ENCODE assay signal across 7 cellular contexts in genomic region chr3:42979044-42979962, GRCh38. TPM values are rescaled to one million over a fixed set of nuclear protein-coding genes. Genes with fewer than 3 reads are reported as not detected.
A peak's percentile ranks its signal among the peaks of the same experiment; 100 is the strongest.
DNase-seq lines count a peak whose midpoint lies in the region; ATAC-seq, FAIRE-seq and TF ChIP-seq lines count a peak whose summit lies in the region.

Gene GASK1A (plus strand): TSS chr3:42979311. CDS start chr3:42979643, 332 bp downstream.

- H3K36me3 ChIP-seq in NT2/D1 (ENCODE audit: insufficient read depth, insufficient read length, low read length) (no peaks in the 10 kb centered on the region), GM12878 (ENCODE audit: control insufficient read depth in 2 of 2, insufficient read depth in 2 of 2, low read length in 1 of 2) (no peaks in the 10 kb centered on the region), kidney epithelial cell (ENCODE audit: control insufficient read depth, insufficient read depth, low read length) (no peaks in the 10 kb centered on the region), spleen (no peaks in the 10 kb centered on the region)

- no peak for TF ChIP-seq CTCF in GM13976 (IDR thresholded peaks at IDR 0.05; ENCODE audit: borderline replicate concordance, control extremely low read depth, extremely low read depth, insufficient read depth, missing control alignments)
- no peak for TF ChIP-seq CTCF in GM12878 (IDR thresholded peaks at IDR 0.05 in 2 of 3, conservative IDR thresholded peaks at IDR 0.05 in 1 of 3; ENCODE audit: control insufficient read depth in 2 of 3, extremely low read depth in 1 of 3, insufficient read depth in 1 of 3, low read depth in 3 of 3, low read length in 3 of 3)
- TF ChIP-seq CTCF in kidney epithelial cell (IDR thresholded peaks at IDR 0.05; ENCODE audit: insufficient read depth, low read length, poor library complexity, severe bottlenecking): no peak
- TF ChIP-seq CTCF in spleen (IDR thresholded peaks at IDR 0.05 in 8 of 11, conservative IDR thresholded peaks at IDR 0.05 in 3 of 11): no peak

- peaks cover 11% of the 10 kb centered on the region for H3K4me1 ChIP-seq in NT2/D1 (ENCODE audit: insufficient read depth, insufficient read length)
- no peaks in the 10 kb centered on the region for H3K4me1 ChIP-seq in GM12878 (ENCODE audit: control insufficient read depth, insufficient read depth, low read length)
- peaks cover 0 to 23% (median 13%) of the 10 kb centered on the region in 6 donors for H3K4me1 ChIP-seq in spleen

- ATAC-seq in GM12878: peak; percentile 74

- TF ChIP-seq EP300 in GM12878 (IDR thresholded peaks at IDR 0.05; ENCODE audit: borderline replicate concordance in 1 of 2, control insufficient read depth in 1 of 2, low read depth in 2 of 2, low read length in 2 of 2): no peak

- RAD21 ChIA-PET in GM12878 (lab: Charles Lee; ENCODE audit: unreplicated experiment): no interaction called here

- CTCF ChIA-PET in GM12878 (lab: Yijun Ruan, JAX): interaction anchor here (1.0 to 3.4 kb wide), 3 partner anchors 14 to 197 kb away, joined by 3 to 12 read pairs (median 3); no protein-coding TSS in a partner anchor

- H3K4me3 ChIP-seq in NT2/D1 (ENCODE audit: insufficient read length, low read depth) (peak within 1 kb of the TSS; percentile 66), GM12878 (no peak within 1 kb of the TSS), kidney epithelial cell (ENCODE audit: low read depth, low read length) (peak within 1 kb of the TSS; percentile 37), spleen (peak within 1 kb of the TSS; percentile 41 to 71 (median 50))

- no peak within 1 kb of the TSS; the same call in 1 of the 2 replicates for H3K4me2 ChIP-seq in GM12878 (ENCODE audit: control insufficient read depth, insufficient read depth)

- SMC1A ChIA-PET in GM12878 (lab: Charles Lee; ENCODE audit: uncharacterized antibody, unreplicated experiment): no interaction called here

- intact Hi-C loops in GM12878 (cut with micrococcal nuclease; ENCODE audit: unreplicated experiment) (no loop called here), spleen (cut with DNase I; ENCODE audit: low total_unique reads) (no loop called here)

- no peak within 1 kb of the TSS for H2AFZ ChIP-seq in GM12878 (ENCODE audit: control insufficient read depth, low read depth, low read length)

- TF ChIP-seq RAD21 in GM12878 (IDR thresholded peaks at IDR 0.05; ENCODE audit: insufficient read depth, low read depth, low read length): no peak

- in situ Hi-C loops in GM13976 (cut with MboI; ENCODE audit: low sequenced_read_pairs, unreplicated experiment) (no loop called here), GM12878 (cut with MboI) (no loop called here)

- peaks cover 22% of the 10 kb centered on the region for H3K9me3 ChIP-seq in NT2/D1 (ENCODE audit: insufficient read depth, low read length)
- no peaks in the 10 kb centered on the region; the same call in 2 of the 3 replicates for H3K9me3 ChIP-seq in GM12878 (replicated peaks; ENCODE audit: control insufficient read depth, insufficient read depth, low read length)
- H3K9me3 ChIP-seq in spleen: peaks cover 0 to 20% (median 10%) of the 10 kb centered on the region in 8 donors

- no TSS peak for BruUV-seq in GM12878 (replicated peaks; lab: Mats Ljungman, UMichigan)

- peak; percentile 34 for DNase-seq in GM13976 (ENCODE audit: low spot score)
- peak; percentile 48 for DNase-seq in NT2/D1 (ENCODE audit: low read depth, low spot score)
- DNase-seq in GM12878 (ENCODE audit: low read depth, low spot score): no peak
- no peak for DNase-seq in kidney epithelial cell (ENCODE audit: low read depth)
- peak; percentile 82 for DNase-seq in spleen
- DNase-seq in NCI-H226: no peak
- DNase-seq in putamen (ENCODE audit: low spot score): no peak

- POLR2A ChIA-PET in GM12878 (lab: Charles Lee): interaction anchor here (0.6 kb wide), 1 partner anchor 9 kb away, joined by 3 read pairs; no protein-coding TSS in a partner anchor

- no peak for FAIRE-seq in GM12878 (lab: Jason Lieb, UNC)

- TF ChIP-seq POLR2A in GM12878 (IDR thresholded peaks at IDR 0.05; ENCODE audit: low read depth, low read length) (no peak), spleen (IDR thresholded peaks at IDR 0.05) (no peak)

- 7% methylated on average over 63 of the region's 79 CpGs for WGBS in GM12878 (ENCODE audit: insufficient coverage, insufficient replicate concordance, low lambda C conversion rate, missing lambda C conversion rate)
- WGBS in spleen, 5 donors: 1 to 4% (median 2%) methylated on average over 34 to 79 of the region's 79 CpGs

- H3K9ac ChIP-seq in NT2/D1 (ENCODE audit: insufficient read length, low read depth) (peak within 1 kb of the TSS; percentile 85), GM12878 (ENCODE audit: control insufficient read depth, insufficient read depth, low read length) (no peak within 1 kb of the TSS)

- H3K27ac ChIP-seq in GM12878 (ENCODE audit: control insufficient read depth, insufficient read depth) (no peak within 1 kb of the TSS), spleen (no peak within 1 kb of the TSS)

- H3K27me3 ChIP-seq in NT2/D1 (ENCODE audit: insufficient read depth, insufficient read length) (peaks cover 41% of the 10 kb centered on the region), GM12878 (replicated peaks in 1 of 2; ENCODE audit: control insufficient read depth in 2 of 2, insufficient read depth in 2 of 2, low read length in 1 of 2) (peaks cover 5 to 10% of the 10 kb centered on the region in 2 experiments; a peak in 3 of 4 replicates), kidney epithelial cell (ENCODE audit: control insufficient read depth, insufficient read depth, low read length) (peaks cover 31% of the 10 kb centered on the region), spleen (replicated peaks in 1 of 7) (peaks cover 0 to 58% (median 23%) of the 10 kb centered on the region in 7 donors)

- no peaks in the 10 kb centered on the region for H4K20me1 ChIP-seq in GM12878 (ENCODE audit: control insufficient read depth, insufficient read depth)

- H3K79me2 ChIP-seq in GM12878 (ENCODE audit: control insufficient read depth, insufficient read depth, low read length): no peaks in the 10 kb centered on the region

TF ChIP-seq in GM12878, 131 proteins besides CTCF, POLR2A, EP300 and RAD21:
- TF ChIP-seq PAX5 (IDR thresholded peaks at IDR 0.05; ENCODE audit: borderline replicate concordance, low read depth, low read length) (no peak), HDAC6 (IDR thresholded peaks at IDR 0.05; ENCODE audit: unreplicated experiment) (peak; percentile 46), SMC3 (IDR thresholded peaks at IDR 0.05; ENCODE audit: borderline replicate concordance, low read length) (no peak)

RNA-seq across cellular contexts. Expression of gene GASK1A, which starts in this region (rescaled TPM):
- total RNA-seq in GM12878 (2013; cell fraction: nucleolus; rRNA removed): 0.13 and 0.20 TPM in 2 replicates
- not detected in 2 replicates for total RNA-seq in GM12878 (2014; rRNA removed)
- not detected in 2 replicates for total RNA-seq in GM12878 (2014; rRNA removed; fragmentation: Illumina TruSeq; extraction: Trizol)
- 0.18 TPM in 1 of 2 replicates, not detected in the other for total RNA-seq in GM12878 (2021)
- polyA plus RNA-seq in GM12878 (2011; ENCODE audit: low read depth): not detected
- polyA plus RNA-seq in GM12878 (2011; rRNA removed): not detected in 2 replicates
- 0.03 TPM in 1 of 2 replicates, not detected in the other for polyA plus RNA-seq in GM12878 (2011; cell fraction: cytosol; rRNA removed)
- polyA plus RNA-seq in GM12878 (2011; cell fraction: nucleus; rRNA removed): not detected in 2 replicates
- polyA plus RNA-seq in GM12878 (2012): not detected in 2 replicates
- not detected in 2 replicates for polyA plus RNA-seq in GM12878 (2014; fragmentation: Illumina TruSeq; extraction: Trizol)
- not detected for polyA plus RNA-seq in GM12878 (2014; fragmentation: Nextera tagmentation; extraction: Ambion mirVana)
- polyA plus RNA-seq in GM12878 (2014; rRNA removed): not detected in 2 replicates
- polyA plus RNA-seq in GM12878 (2016; fragmentation: Nextera tagmentation; extraction: Ambion mirVana): not detected
- polyA minus RNA-seq in GM12878 (2011; rRNA and poly(A)+ RNA removed): not detected in 2 replicates
- polyA minus RNA-seq in GM12878 (2011; cell fraction: cytosol; rRNA and poly(A)+ RNA removed): not detected in 2 replicates
- polyA minus RNA-seq in GM12878 (2011; cell fraction: nucleus; rRNA and poly(A)+ RNA removed): not detected in 2 replicates
- total RNA-seq in kidney epithelial cell: 1.0 and 2.3 TPM in 2 replicates
- 1 to 10 TPM in 5 of 7 donors, under 1 TPM in 2; 0.43 to 4.0 (median 1.9) TPM for total RNA-seq in spleen
- 1 to 10 TPM in 2 of 3 donors, under 1 TPM in 1; 0.59 to 2.4 (median 1.6) TPM for polyA plus RNA-seq in spleen

Comparison
In these comparisons a context has a peak if more than half of its experiments do, and no peak if none do; other contexts are left out.
1. Peak in ATAC-seq in GM12878; RNA of the gene not detected or under 1 TPM.
2. DNase-seq: peak in GM13976 (single experiment), NT2/D1 (single experiment) and spleen (single experiment); none in GM12878 (single experiment), kidney epithelial cell (single experiment), NCI-H226 (single experiment) and putamen (single experiment).